Comparison of ENCODE assay signal across 30 cellular contexts in genomic region chr10:19750972-19751371, GRCh38.
"Had no signal": no experiment of that assay in that cellular context is flagged by ENCODE, and none has a peak within 500 bp of the region (broad histone marks: within the 10 kb centered on the region; RNA-seq: fewer than 3 reads in every experiment).

No MANE protein-coding gene starts in this region.

- H3K4me1 ChIP-seq: ascending aorta had no signal

- ATAC-seq: activated CD8-positive, alpha-beta T cell treated with anti-CD3 and anti-CD28 coated beads for 36 hours; activated naive CD8-positive, alpha-beta T cell treated with anti-CD3 and anti-CD28 coated beads, Interleukin-2, amount 50 U/mL, for 24 hours; activated T-cell treated with anti-CD3 and anti-CD28 coated beads, Interleukin-2, amount 50 U/mL, for 4 hours; activated T-cell treated with anti-CD3 and anti-CD28 coated beads, Interleukin-2, amount 50 U/mL, for 72 hours; activated T-helper 17 cell treated with anti-CD3 and anti-CD28 coated beads, Interleukin-2, amount 50 U/mL, for 72 hours; T-helper 17 cell had no signal

- H3K9me3 ChIP-seq: ascending aorta had no signal

- H3K4me3 ChIP-seq: ascending aorta, cardiac muscle cell had no signal

- H3K27me3 ChIP-seq: ascending aorta, cardiac muscle cell had no signal

- DNase-seq: activated B cell treated with CpG ODN at 0.5 μM for 24 hours; activated CD4-positive, alpha-beta memory T cell treated with anti-CD3 and anti-CD28 coated beads for 36 hours; activated CD4-positive, alpha-beta T cell treated with anti-CD3 and anti-CD28 coated beads for 4 hours; activated CD4-positive, alpha-beta T cell treated with anti-CD3 and anti-CD28 coated beads, Interleukin-2, amount 10 ng/mL, durations not matched to agents 24 days and 14 days; activated CD4-positive, alpha-beta T cell treated with anti-CD3 and anti-CD28 coated beads, Interleukin-2, amount 50 U/mL, for 1 hour; activated CD4-positive, alpha-beta T cell treated with anti-CD3 and anti-CD28 coated beads, Interleukin-2, amount 50 U/mL, for 4 hours; activated CD4-positive, CD25-positive, alpha-beta regulatory T cell treated with anti-CD3 and anti-CD28 coated beads, Interleukin-2, amount 50 U/mL, for 72 hours; activated CD8-positive, alpha-beta memory T cell treated with anti-CD3 and anti-CD28 coated beads, Interleukin-2, amount 50 U/mL, for 4 hours; activated CD8-positive, alpha-beta T cell treated with anti-CD3 and anti-CD28 coated beads for 36 hours; activated effector memory CD4-positive, alpha-beta T cell treated with anti-CD3 and anti-CD28 coated beads, Interleukin-2, amount 50 U/mL, for 16 hours; activated naive CD4-positive, alpha-beta T cell treated with anti-CD3 and anti-CD28 coated beads, Interleukin-2, amount 10 ng/mL, durations not matched to agents 7 days and 5 days; activated naive CD4-positive, alpha-beta T cell treated with Interleukin-2 at 50 U/mL for 16 hours; activated naive CD8-positive, alpha-beta T cell treated with anti-CD3 and anti-CD28 coated beads, Interleukin-2, amount 10 ng/mL, durations not matched to agents 7 days and 5 days; activated naive CD8-positive, alpha-beta T cell treated with anti-CD3 and anti-CD28 coated beads, Interleukin-2, amount 50 U/mL, for 24 hours; activated T-cell treated with anti-CD3 and anti-CD28 coated beads for 4 hours; activated T-cell treated with anti-CD3 and anti-CD28 coated beads, Interleukin-2, amount 50 U/mL, for 1 hour; activated T-cell treated with anti-CD3 and anti-CD28 coated beads, Interleukin-2, amount 50 U/mL, for 4 hours; activated T-cell treated with anti-CD3 and anti-CD28 coated beads, Interleukin-2, amount 50 U/mL, for 72 hours; amygdala; anterior cingulate cortex; caudate nucleus; cerebellar nuclear complex; T-helper 17 cell; T1000 had no signal

- FAIRE-seq: bronchial epithelial cell, TTC549 had no signal

- H3K27ac ChIP-seq: ascending aorta, cardiac muscle cell, VCaP had no signal

- H3K36me3 ChIP-seq: ascending aorta, cardiac muscle cell had no signal
